1 cellular context compared by ENCODE assay signal in genomic region chr5:95670568-95670967, GRCh38.
TF ChIP-seq lines count a peak whose summit lies in the region.

No MANE protein-coding gene starts in this region.

TF ChIP-seq in HepG2, 621 proteins besides CTCF, POLR2A, EP300 and RAD21 (continues in another document):
- peak in 1 of 2 experiments; percentile 81; a peak in 2 of 4 replicates for TF ChIP-seq NR2F1 (CRISPR knock-in tag; IDR thresholded peaks at IDR 0.05)
- TF ChIP-seq ZMYM4 (CRISPR knock-in tag; IDR thresholded peaks at IDR 0.05), result peak; percentile 43; the same call in 1 of the 2 replicates
- TF ChIP-seq ZNF629 (CRISPR knock-in tag; conservative IDR thresholded peaks at IDR 0.05), result no peak
- TF ChIP-seq PCBP1 (IDR thresholded peaks at IDR 0.05; ENCODE audit: borderline replicate concordance, low read depth, low read length), result no peak
- peak; percentile 43; the same call in 1 of the 2 replicates for TF ChIP-seq HDAC2 (CRISPR knock-in tag; IDR thresholded peaks at IDR 0.05)
- no peak for TF ChIP-seq ZNF720 (CRISPR knock-in tag; IDR thresholded peaks at IDR 0.05)
- peak; percentile 85 for TF ChIP-seq ZNF644 (CRISPR knock-in tag; IDR thresholded peaks at IDR 0.05; ENCODE audit: low read depth)
- TF ChIP-seq TFE3 (CRISPR knock-in tag; IDR thresholded peaks at IDR 0.05), result no peak
- TF ChIP-seq, protein P1, sequence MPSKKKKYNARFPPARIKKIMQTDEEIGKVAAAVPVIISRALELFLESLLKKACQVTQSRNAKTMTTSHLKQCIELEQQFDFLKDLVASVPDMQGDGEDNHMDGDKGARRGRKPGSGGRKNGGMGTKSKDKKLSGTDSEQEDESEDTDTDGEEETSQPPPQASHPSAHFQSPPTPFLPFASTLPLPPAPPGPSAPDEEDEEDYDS (CRISPR knock-in tag; IDR thresholded peaks at IDR 0.05), result no peak
- TF ChIP-seq FOXO4 (CRISPR knock-in tag; conservative IDR thresholded peaks at IDR 0.05), result no peak
- TF ChIP-seq FOXM1 (CRISPR knock-in tag; IDR thresholded peaks at IDR 0.05), result no peak
- peak; percentile 34; the same call in 1 of the 2 replicates for TF ChIP-seq HDAC1 (CRISPR knock-in tag; IDR thresholded peaks at IDR 0.05)
- no peak for TF ChIP-seq SRY (CRISPR knock-in tag; IDR thresholded peaks at IDR 0.05)
- TF ChIP-seq ZNF20 (CRISPR knock-in tag; IDR thresholded peaks at IDR 0.05), result no peak
- peak; percentile 75 for TF ChIP-seq RXRB (CRISPR knock-in tag; IDR thresholded peaks at IDR 0.05; ENCODE audit: borderline replicate concordance)
- no peak for TF ChIP-seq ZBED4 (CRISPR knock-in tag; IDR thresholded peaks at IDR 0.05; ENCODE audit: borderline replicate concordance)
- no peak for TF ChIP-seq ISL2 (CRISPR knock-in tag; IDR thresholded peaks at IDR 0.05)
- no peak for TF ChIP-seq ZNF746 (CRISPR knock-in tag; IDR thresholded peaks at IDR 0.05)
- peak; percentile 63 for TF ChIP-seq HNF4G (IDR thresholded peaks at IDR 0.05; ENCODE audit: borderline replicate concordance, low read depth, low read length)
- TF ChIP-seq HNF4G (CRISPR knock-in tag; IDR thresholded peaks at IDR 0.05; ENCODE audit: borderline replicate concordance, low read depth), result peak; percentile 48; the same call in 1 of the 2 replicates
- no peak for TF ChIP-seq ZNF672 (CRISPR knock-in tag; IDR thresholded peaks at IDR 0.05)
- TF ChIP-seq AHDC1 (CRISPR knock-in tag; IDR thresholded peaks at IDR 0.05; ENCODE audit: borderline replicate concordance), result 0 out of 2 replicates have a peak, but pooled peaks have one; percentile 47
- TF ChIP-seq, protein P2, sequence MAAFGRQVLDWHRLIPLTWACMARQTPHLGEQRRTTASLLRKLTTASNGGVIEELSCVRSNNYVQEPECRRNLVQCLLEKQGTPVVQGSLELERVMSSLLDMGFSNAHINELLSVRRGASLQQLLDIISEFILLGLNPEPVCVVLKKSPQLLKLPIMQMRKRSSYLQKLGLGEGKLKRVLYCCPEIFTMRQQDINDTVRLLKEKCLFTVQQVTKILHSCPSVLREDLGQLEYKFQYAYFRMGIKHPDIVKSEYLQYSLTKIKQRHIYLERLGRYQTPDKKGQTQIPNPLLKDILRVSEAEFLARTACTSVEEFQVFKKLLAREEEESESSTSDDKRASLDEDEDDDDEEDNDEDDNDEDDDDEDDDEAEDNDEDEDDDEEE (CRISPR knock-in tag; IDR thresholded peaks at IDR 0.05), result no peak
- no peak for TF ChIP-seq SOX6 (IDR thresholded peaks at IDR 0.05)
- TF ChIP-seq SOX6 (CRISPR knock-in tag; IDR thresholded peaks at IDR 0.05), result peak; percentile 78
- peak; percentile 74 for TF ChIP-seq NR2F2 (IDR thresholded peaks at IDR 0.05; ENCODE audit: borderline replicate concordance, low read depth)
- peak; percentile 87 for TF ChIP-seq TEAD3 (CRISPR knock-in tag; optimal IDR thresholded peaks at IDR 0.05; ENCODE audit: borderline replicate concordance)
- peak; percentile 64 for TF ChIP-seq ARID5B (CRISPR knock-in tag; IDR thresholded peaks at IDR 0.05)
- TF ChIP-seq ZNF350 (CRISPR knock-in tag; IDR thresholded peaks at IDR 0.05; ENCODE audit: borderline replicate concordance, low read depth), result no peak
- TF ChIP-seq ZNF264 (CRISPR knock-in tag; IDR thresholded peaks at IDR 0.05), result peak; percentile 41; the same call in 1 of the 2 replicates
- TF ChIP-seq, protein P3, sequence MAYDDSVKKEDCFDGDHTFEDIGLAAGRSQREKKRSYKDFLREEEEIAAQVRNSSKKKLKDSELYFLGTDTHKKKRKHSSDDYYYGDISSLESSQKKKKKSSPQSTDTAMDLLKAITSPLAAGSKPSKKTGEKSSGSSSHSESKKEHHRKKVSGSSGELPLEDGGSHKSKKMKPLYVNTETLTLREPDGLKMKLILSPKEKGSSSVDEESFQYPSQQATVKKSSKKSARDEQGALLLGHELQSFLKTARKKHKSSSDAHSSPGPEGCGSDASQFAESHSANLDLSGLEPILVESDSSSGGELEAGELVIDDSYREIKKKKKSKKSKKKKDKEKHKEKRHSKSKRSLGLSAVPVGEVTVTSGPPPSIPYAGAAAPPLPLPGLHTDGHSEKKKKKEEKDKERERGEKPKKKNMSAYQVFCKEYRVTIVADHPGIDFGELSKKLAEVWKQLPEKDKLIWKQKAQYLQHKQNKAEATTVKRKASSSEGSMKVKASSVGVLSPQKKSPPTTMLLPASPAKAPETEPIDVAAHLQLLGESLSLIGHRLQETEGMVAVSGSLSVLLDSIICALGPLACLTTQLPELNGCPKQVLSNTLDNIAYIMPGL (CRISPR knock-in tag; IDR thresholded peaks at IDR 0.05; ENCODE audit: borderline replicate concordance in 1 of 2, low read depth in 1 of 2), result 0 out of 4 replicates have a peak, but pooled peaks of 1 of the 2 experiments have one; percentile 13
- TF ChIP-seq NFKB2 (CRISPR knock-in tag; IDR thresholded peaks at IDR 0.05; ENCODE audit: borderline replicate concordance), result no peak
- 0 out of 2 replicates have a peak, but pooled peaks have one; percentile 25 for TF ChIP-seq PPARG (CRISPR knock-in tag; conservative IDR thresholded peaks at IDR 0.05)
